In the genomic region with DNA sequence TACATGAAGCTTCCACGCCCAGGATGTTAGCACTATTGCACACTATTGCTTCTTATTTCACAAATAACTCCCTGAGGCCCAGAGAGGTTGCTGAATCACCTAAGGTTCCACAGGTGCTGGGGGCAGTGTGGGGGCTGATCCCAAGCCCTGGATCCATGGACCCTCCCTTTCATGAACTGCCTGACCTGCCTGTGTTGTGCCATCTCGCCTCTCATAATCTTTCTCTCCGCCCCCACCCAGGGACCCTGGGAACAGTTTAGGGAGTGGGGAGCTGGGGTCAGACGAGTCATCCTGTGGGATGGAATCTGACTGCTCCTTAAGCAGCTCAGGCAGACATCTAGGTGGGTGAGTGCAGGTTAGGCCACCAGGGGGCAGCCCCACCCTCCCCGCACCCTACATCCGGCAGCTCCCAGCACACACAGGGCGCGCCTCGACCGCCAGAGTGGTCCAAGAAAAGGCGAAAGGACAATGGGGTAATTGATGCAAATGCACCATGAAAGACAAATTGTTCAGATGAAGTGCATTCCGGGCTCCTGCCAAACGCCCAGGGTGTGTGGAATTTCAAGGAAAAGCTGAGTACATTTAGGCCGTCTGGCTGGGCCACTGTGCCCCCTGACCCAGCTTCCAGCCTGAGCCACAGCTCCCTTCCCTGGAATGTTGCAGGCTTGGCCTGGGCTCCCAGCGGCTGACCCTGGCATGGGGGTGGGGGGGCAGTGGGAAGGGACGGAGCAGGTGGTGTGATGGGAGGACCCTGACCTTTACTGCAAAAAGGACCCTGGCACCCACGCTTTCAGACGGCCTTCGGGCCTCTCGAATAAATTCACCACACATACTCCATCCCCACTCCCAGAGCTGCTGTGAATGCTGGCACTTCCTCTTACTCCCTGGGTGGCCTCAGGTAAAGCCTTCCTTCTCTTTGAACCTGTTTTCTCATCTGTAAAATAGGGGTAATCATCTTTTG, we compare ENCODE assay signal across 1 cellular context.
TF ChIP-seq lines count a peak whose summit lies in the region.

No MANE protein-coding gene starts in this region.

TF ChIP-seq in HepG2, 621 proteins besides CTCF, POLR2A, EP300 and RAD21 (continued from another document):
- TF ChIP-seq, protein P1, sequence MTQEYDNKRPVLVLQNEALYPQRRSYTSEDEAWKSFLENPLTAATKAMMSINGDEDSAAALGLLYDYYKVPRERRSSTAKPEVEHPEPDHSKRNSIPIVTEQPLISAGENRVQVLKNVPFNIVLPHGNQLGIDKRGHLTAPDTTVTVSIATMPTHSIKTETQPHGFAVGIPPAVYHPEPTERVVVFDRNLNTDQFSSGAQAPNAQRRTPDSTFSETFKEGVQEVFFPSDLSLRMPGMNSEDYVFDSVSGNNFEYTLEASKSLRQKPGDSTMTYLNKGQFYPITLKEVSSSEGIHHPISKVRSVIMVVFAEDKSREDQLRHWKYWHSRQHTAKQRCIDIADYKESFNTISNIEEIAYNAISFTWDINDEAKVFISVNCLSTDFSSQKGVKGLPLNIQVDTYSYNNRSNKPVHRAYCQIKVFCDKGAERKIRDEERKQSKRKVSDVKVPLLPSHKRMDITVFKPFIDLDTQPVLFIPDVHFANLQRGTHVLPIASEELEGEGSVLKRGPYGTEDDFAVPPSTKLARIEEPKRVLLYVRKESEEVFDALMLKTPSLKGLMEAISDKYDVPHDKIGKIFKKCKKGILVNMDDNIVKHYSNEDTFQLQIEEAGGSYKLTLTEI (CRISPR knock-in tag; conservative IDR thresholded peaks at IDR 0.05) = no peak
- TF ChIP-seq NCOA5 (CRISPR knock-in tag; IDR thresholded peaks at IDR 0.05) = no peak
- no peak for TF ChIP-seq NKX3-1 (CRISPR knock-in tag; IDR thresholded peaks at IDR 0.05)
- no peak for TF ChIP-seq AHR (CRISPR knock-in tag; IDR thresholded peaks at IDR 0.05)
- TF ChIP-seq FOSL2 (CRISPR knock-in tag; IDR thresholded peaks at IDR 0.05) = peak; percentile 43; the same call in 1 of the 2 replicates
- no peak for TF ChIP-seq ZNF232 (CRISPR knock-in tag; IDR thresholded peaks at IDR 0.05; ENCODE audit: borderline replicate concordance)
- TF ChIP-seq FOXO1 (CRISPR knock-in tag; IDR thresholded peaks at IDR 0.05) = no peak
- TF ChIP-seq RXRB (CRISPR knock-in tag; IDR thresholded peaks at IDR 0.05; ENCODE audit: borderline replicate concordance) = 0 out of 2 replicates have a peak, but pooled peaks have one; percentile 13
- no peak for TF ChIP-seq PHF5A (CRISPR knock-in tag; IDR thresholded peaks at IDR 0.05; ENCODE audit: low read depth, unreplicated experiment)
- peak; percentile 36; the same call in 1 of the 2 replicates for TF ChIP-seq SALL1 (CRISPR knock-in tag; IDR thresholded peaks at IDR 0.05)
- TF ChIP-seq, protein P2, sequence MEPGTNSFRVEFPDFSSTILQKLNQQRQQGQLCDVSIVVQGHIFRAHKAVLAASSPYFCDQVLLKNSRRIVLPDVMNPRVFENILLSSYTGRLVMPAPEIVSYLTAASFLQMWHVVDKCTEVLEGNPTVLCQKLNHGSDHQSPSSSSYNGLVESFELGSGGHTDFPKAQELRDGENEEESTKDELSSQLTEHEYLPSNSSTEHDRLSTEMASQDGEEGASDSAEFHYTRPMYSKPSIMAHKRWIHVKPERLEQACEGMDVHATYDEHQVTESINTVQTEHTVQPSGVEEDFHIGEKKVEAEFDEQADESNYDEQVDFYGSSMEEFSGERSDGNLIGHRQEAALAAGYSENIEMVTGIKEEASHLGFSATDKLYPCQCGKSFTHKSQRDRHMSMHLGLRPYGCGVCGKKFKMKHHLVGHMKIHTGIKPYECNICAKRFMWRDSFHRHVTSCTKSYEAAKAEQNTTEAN (CRISPR knock-in tag; conservative IDR thresholded peaks at IDR 0.05) = no peak
- TF ChIP-seq HDAC2 (CRISPR knock-in tag; IDR thresholded peaks at IDR 0.05) = no peak
- no peak for TF ChIP-seq ZBTB21 (CRISPR knock-in tag; IDR thresholded peaks at IDR 0.05)
- no peak for TF ChIP-seq CHD4 (IDR thresholded peaks at IDR 0.05; ENCODE audit: borderline replicate concordance, low read length)
- peak; percentile 49; the same call in 1 of the 2 replicates for TF ChIP-seq KDM2A (CRISPR knock-in tag; IDR thresholded peaks at IDR 0.05; ENCODE audit: borderline replicate concordance, low read depth)
- TF ChIP-seq XRCC5 (optimal IDR thresholded peaks at IDR 0.05; ENCODE audit: low read length) = peak; percentile 77
- TF ChIP-seq, protein P3, sequence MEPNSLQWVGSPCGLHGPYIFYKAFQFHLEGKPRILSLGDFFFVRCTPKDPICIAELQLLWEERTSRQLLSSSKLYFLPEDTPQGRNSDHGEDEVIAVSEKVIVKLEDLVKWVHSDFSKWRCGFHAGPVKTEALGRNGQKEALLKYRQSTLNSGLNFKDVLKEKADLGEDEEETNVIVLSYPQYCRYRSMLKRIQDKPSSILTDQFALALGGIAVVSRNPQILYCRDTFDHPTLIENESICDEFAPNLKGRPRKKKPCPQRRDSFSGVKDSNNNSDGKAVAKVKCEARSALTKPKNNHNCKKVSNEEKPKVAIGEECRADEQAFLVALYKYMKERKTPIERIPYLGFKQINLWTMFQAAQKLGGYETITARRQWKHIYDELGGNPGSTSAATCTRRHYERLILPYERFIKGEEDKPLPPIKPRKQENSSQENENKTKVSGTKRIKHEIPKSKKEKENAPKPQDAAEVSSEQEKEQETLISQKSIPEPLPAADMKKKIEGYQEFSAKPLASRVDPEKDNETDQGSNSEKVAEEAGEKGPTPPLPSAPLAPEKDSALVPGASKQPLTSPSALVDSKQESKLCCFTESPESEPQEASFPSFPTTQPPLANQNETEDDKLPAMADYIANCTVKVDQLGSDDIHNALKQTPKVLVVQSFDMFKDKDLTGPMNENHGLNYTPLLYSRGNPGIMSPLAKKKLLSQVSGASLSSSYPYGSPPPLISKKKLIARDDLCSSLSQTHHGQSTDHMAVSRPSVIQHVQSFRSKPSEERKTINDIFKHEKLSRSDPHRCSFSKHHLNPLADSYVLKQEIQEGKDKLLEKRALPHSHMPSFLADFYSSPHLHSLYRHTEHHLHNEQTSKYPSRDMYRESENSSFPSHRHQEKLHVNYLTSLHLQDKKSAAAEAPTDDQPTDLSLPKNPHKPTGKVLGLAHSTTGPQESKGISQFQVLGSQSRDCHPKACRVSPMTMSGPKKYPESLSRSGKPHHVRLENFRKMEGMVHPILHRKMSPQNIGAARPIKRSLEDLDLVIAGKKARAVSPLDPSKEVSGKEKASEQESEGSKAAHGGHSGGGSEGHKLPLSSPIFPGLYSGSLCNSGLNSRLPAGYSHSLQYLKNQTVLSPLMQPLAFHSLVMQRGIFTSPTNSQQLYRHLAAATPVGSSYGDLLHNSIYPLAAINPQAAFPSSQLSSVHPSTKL (CRISPR knock-in tag; IDR thresholded peaks at IDR 0.05) = 0 out of 2 replicates have a peak, but pooled peaks have one; percentile 18
- TF ChIP-seq, protein P4, sequence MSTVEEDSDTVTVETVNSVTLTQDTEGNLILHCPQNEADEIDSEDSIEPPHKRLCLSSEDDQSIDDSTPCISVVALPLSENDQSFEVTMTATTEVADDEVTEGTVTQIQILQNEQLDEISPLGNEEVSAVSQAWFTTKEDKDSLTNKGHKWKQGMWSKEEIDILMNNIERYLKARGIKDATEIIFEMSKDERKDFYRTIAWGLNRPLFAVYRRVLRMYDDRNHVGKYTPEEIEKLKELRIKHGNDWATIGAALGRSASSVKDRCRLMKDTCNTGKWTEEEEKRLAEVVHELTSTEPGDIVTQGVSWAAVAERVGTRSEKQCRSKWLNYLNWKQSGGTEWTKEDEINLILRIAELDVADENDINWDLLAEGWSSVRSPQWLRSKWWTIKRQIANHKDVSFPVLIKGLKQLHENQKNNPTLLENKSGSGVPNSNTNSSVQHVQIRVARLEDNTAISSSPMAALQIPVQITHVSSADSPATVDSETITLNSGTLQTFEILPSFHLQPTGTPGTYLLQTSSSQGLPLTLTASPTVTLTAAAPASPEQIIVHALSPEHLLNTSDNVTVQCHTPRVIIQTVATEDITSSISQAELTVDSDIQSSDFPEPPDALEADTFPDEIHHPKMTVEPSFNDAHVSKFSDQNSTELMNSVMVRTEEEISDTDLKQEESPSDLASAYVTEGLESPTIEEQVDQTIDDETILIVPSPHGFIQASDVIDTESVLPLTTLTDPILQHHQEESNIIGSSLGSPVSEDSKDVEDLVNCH (CRISPR knock-in tag; IDR thresholded peaks at IDR 0.05) = no peak
- TF ChIP-seq ETV5 (CRISPR knock-in tag; IDR thresholded peaks at IDR 0.05; ENCODE audit: borderline replicate concordance) = peak; percentile 80
- no peak for TF ChIP-seq ZNF530 (CRISPR knock-in tag; IDR thresholded peaks at IDR 0.05; ENCODE audit: low read depth)
- TF ChIP-seq HNRNPL (IDR thresholded peaks at IDR 0.05; ENCODE audit: low read depth, low read length) = 0 out of 2 replicates have a peak, but pooled peaks have one; percentile 49
- no peak for TF ChIP-seq ZNF468 (CRISPR knock-in tag; IDR thresholded peaks at IDR 0.05)
- 0 out of 2 replicates have a peak, but pooled peaks have one; percentile 17 for TF ChIP-seq SOX5 (CRISPR knock-in tag; IDR thresholded peaks at IDR 0.05; ENCODE audit: borderline replicate concordance)
